20 cellular contexts compared by ENCODE assay signal in genomic region chr15:52806284-52806655, GRCh38. TPM values are rescaled to one million over a fixed set of nuclear protein-coding genes. Genes with fewer than 3 reads are reported as not detected.
DNase-seq lines count a peak whose midpoint lies in the region; ATAC-seq and TF ChIP-seq lines count a peak whose summit lies in the region.
"Had no signal": no experiment of that assay in that cellular context is flagged by ENCODE, and none has a peak within 500 bp of the region (broad histone marks: within the 10 kb centered on the region; RNA-seq: fewer than 3 reads in every experiment).

No MANE protein-coding gene starts in this region.

- no peak overlapping the region for H2BK120ac ChIP-seq in mesendoderm (ENCODE audit: low read depth, low read length)

- no peak overlapping the region for H2AK5ac ChIP-seq in mesendoderm (ENCODE audit: low read length)

- H3K4me1 ChIP-seq in breast epithelium (peaks cover 6 to 8% of the 10 kb centered on the region in 2 donors), mesendoderm (ENCODE audit: control insufficient read depth, low read depth, low read length) (no peaks in the 10 kb centered on the region)
- H3K4me1 ChIP-seq: HAP-1 had no signal

- H3K36me3 ChIP-seq in breast epithelium = no peaks in the 10 kb centered on the region
- H3K36me3 ChIP-seq in mesendoderm (ENCODE audit: control insufficient read depth, insufficient read depth, low read length) = no peaks in the 10 kb centered on the region
- H3K36me3 ChIP-seq: BLaER1, colonic mucosa, HAP-1, upper lobe of left lung had no signal

- H3K9me3 Mint-ChIP-seq in MCF 10A (ENCODE audit: unreplicated experiment) (no peaks in the 10 kb centered on the region), glutamatergic neuron (ENCODE audit: unreplicated experiment) (peaks cover 11% of the 10 kb centered on the region)
- H3K9me3 Mint-ChIP-seq: T-helper 2 cell treated with Interferon-gamma antibody and Interleukin-4, amounts not matched to agents 5 μg/mL and 100 μg/mL, for 36 hours had no signal

- H3K27me3 Mint-ChIP-seq in MCF 10A (ENCODE audit: insufficient read depth, unreplicated experiment) (peaks cover 65% of the 10 kb centered on the region), glutamatergic neuron (ENCODE audit: unreplicated experiment) (peaks cover 7% of the 10 kb centered on the region)

- H3K23ac ChIP-seq in mesendoderm (ENCODE audit: low read length) = no peak overlapping the region

- BruUV-seq in MCF 10A (replicated peaks; lab: Mats Ljungman, UMichigan) = no TSS peak

- H3K4me1 Mint-ChIP-seq in MCF 10A (ENCODE audit: insufficient read depth, unreplicated experiment) = no peaks in the 10 kb centered on the region
- peaks cover 42% of the 10 kb centered on the region for H3K4me1 Mint-ChIP-seq in glutamatergic neuron (ENCODE audit: low read depth, unreplicated experiment)

- no peak overlapping the region for H4K5ac ChIP-seq in mesendoderm (ENCODE audit: low read length)

- H3K27me3 ChIP-seq in breast epithelium (peaks cover 7 to 98% of the 10 kb centered on the region in 2 donors), mesendoderm (ENCODE audit: insufficient read depth, low read length, poor library complexity) (peaks cover 11% of the 10 kb centered on the region)

- POLR2A ChIA-PET in MCF 10A (lab: Yijun Ruan, JAX) = no interaction called here

- DNase-seq in breast epithelium (ENCODE audit: low spot score in 2 of 2) (no peak), MCF 10A (ENCODE audit: unreplicated experiment) (no peak), glutamatergic neuron (no peak), mesendoderm (no peak), NCI-H510A (lab: John Stamatoyannopoulos, UW) (no peak), hepatic stellate cell (ENCODE audit: low spot score) (no peak), GM10266 (ENCODE audit: extremely low spot score) (no peak)
- DNase-seq: activated naive CD8-positive, alpha-beta T cell treated with anti-CD3 and anti-CD28 coated beads for 36 hours; colonic mucosa; hippocampal formation; NCI-H187; NCI-H2227 treated with DMSO at 0.1 percent for 48 hours; stimulated activated naive B cell treated with anti-CD40 and anti-IgM and Interleukin-4, amounts not matched to agents 10 μg/mL and 1 μg/mL and 100 μg/mL, for 72 hours had no signal

- no peak for ATAC-seq in GM19397 (IDR thresholded peaks at IDR 0.05; ENCODE audit: unreplicated experiment)

- H3K4me3 Mint-ChIP-seq in MCF 10A (ENCODE audit: unreplicated experiment) (no peak overlapping the region), glutamatergic neuron (ENCODE audit: unreplicated experiment) (peak overlapping the region; percentile 46)
- H3K4me3 Mint-ChIP-seq: activated naive CD8-positive, alpha-beta T cell treated with anti-CD3 and anti-CD28 coated beads for 36 hours; T-helper 2 cell treated with Interferon-gamma antibody and Interleukin-4, amounts not matched to agents 5 μg/mL and 100 μg/mL, for 36 hours had no signal

- no peak overlapping the region for H2BK5ac ChIP-seq in mesendoderm (ENCODE audit: low read length)

- peak overlapping the region; percentile 91 for H3K18ac ChIP-seq in mesendoderm (ENCODE audit: low read length)

- H2BK15ac ChIP-seq in mesendoderm (replicated peaks; ENCODE audit: low read depth) = no peak overlapping the region

- peak overlapping the region; percentile 81 for H3K56ac ChIP-seq in mesendoderm (ENCODE audit: low read length)

- intact Hi-C loops in breast epithelium (cut with DNase I; ENCODE audit: low total_unique reads) (loop anchor here (5.0 kb wide), 1 partner anchor 1121 kb away; no protein-coding TSS in a partner anchor), MCF 10A (cut with micrococcal nuclease) (no loop called here)

- H3K79me2 ChIP-seq in mesendoderm (ENCODE audit: control insufficient read depth, insufficient read depth, low read length) = no peaks in the 10 kb centered on the region

- no peak for TF ChIP-seq CTCF in breast epithelium (IDR thresholded peaks at IDR 0.05)
- TF ChIP-seq CTCF in MCF 10A (IDR thresholded peaks at IDR 0.05; ENCODE audit: unreplicated experiment) = no peak
- TF ChIP-seq CTCF in glutamatergic neuron (IDR thresholded peaks at IDR 0.05; ENCODE audit: partially characterized antibody, unreplicated experiment) = no peak
- no peak for TF ChIP-seq CTCF in GM10266 (IDR thresholded peaks at IDR 0.05; ENCODE audit: control insufficient read depth, insufficient read depth, low read depth, missing control alignments)

- H3K27ac Mint-ChIP-seq in MCF 10A (ENCODE audit: low read depth, unreplicated experiment) (no peak overlapping the region), glutamatergic neuron (ENCODE audit: unreplicated experiment) (peak overlapping the region; percentile 28)
- H3K27ac Mint-ChIP-seq: activated naive CD8-positive, alpha-beta T cell treated with anti-CD3 and anti-CD28 coated beads for 36 hours; stimulated activated naive B cell treated with anti-CD40 and anti-IgM and Interleukin-4, amounts not matched to agents 10 μg/mL and 1 μg/mL and 100 μg/mL, for 72 hours; T-helper 2 cell treated with Interferon-gamma antibody and Interleukin-4, amounts not matched to agents 5 μg/mL and 100 μg/mL, for 36 hours had no signal

- H3K79me1 ChIP-seq in mesendoderm (ENCODE audit: low read length) = no peaks in the 10 kb centered on the region

- H3K4me3 ChIP-seq in breast epithelium (peak overlapping the region; percentile 13 to 65 (median 33)), mesendoderm (ENCODE audit: low read length) (no peak overlapping the region)
- H3K4me3 ChIP-seq: BLaER1, HAP-1 had no signal

- no CpG with 5 or more reads among the region's 9 CpGs for WGBS in mesendoderm (ENCODE audit: extremely low coverage, insufficient coverage, low lambda C conversion rate)

- no peak overlapping the region for H3K27ac ChIP-seq in breast epithelium
- no peak overlapping the region for H3K27ac ChIP-seq in mesendoderm (ENCODE audit: low read depth, low read length)
- H3K27ac ChIP-seq: BLaER1, colonic mucosa, upper lobe of left lung had no signal

- H3K4ac ChIP-seq in mesendoderm (ENCODE audit: low read depth, low read length) = peak overlapping the region; percentile 26

- TF ChIP-seq POLR2A in breast epithelium (IDR thresholded peaks at IDR 0.05) = no peak

- no peaks in the 10 kb centered on the region for H3K9me3 ChIP-seq in breast epithelium
- H3K9me3 ChIP-seq: colonic mucosa, HAP-1, upper lobe of left lung had no signal

- H3K36me3 Mint-ChIP-seq in MCF 10A (ENCODE audit: insufficient read depth, unreplicated experiment) (no peaks in the 10 kb centered on the region), glutamatergic neuron (ENCODE audit: unreplicated experiment) (no peaks in the 10 kb centered on the region)
- H3K36me3 Mint-ChIP-seq: activated naive CD8-positive, alpha-beta T cell treated with anti-CD3 and anti-CD28 coated beads for 36 hours; stimulated activated naive B cell treated with anti-CD40 and anti-IgM and Interleukin-4, amounts not matched to agents 10 μg/mL and 1 μg/mL and 100 μg/mL, for 72 hours had no signal

- H4K8ac ChIP-seq in mesendoderm (ENCODE audit: low read depth, low read length) = peak overlapping the region; percentile 65

- H3K9ac ChIP-seq in mesendoderm (ENCODE audit: low read length) = peak overlapping the region; percentile 66
- H3K9ac ChIP-seq: BLaER1 had no signal

- CTCF ChIA-PET in MCF 10A (lab: Yijun Ruan, JAX) = no interaction called here

- no peak overlapping the region for H3K4me2 ChIP-seq in mesendoderm (ENCODE audit: low read length)
- H3K4me2 ChIP-seq: BLaER1 had no signal

RNA-seq across cellular contexts. Expression of gene ONECUT1, which starts 16.1 kb away (rescaled TPM):
- not detected for total RNA-seq in breast epithelium
- not detected in 2 replicates for total RNA-seq in MCF 10A (2022)
- total RNA-seq in glutamatergic neuron (ENCODE audit: unreplicated experiment) = 48.9 TPM
- polyA plus RNA-seq in mesendoderm (2013, experiment 1 of 2) = 1.0 TPM
- 0.88 TPM for polyA plus RNA-seq in mesendoderm (2013, experiment 2 of 2)
- total RNA-seq: activated naive CD8-positive, alpha-beta T cell treated with anti-CD3 and anti-CD28 coated beads for 36 hours; fibroblast of villous mesenchyme; G401 had no signal

Comparison
In these comparisons a context has a peak if more than half of its experiments do, and no peak if none do; other contexts are left out.
1. RNA of gene ONECUT1, which starts 16.1 kb away (total RNA-seq): 48.9 TPM in glutamatergic neuron (single experiment); not detected in breast epithelium and not detected in MCF 10A; every median in the first group is over 10 times any median in the second.